13 cellular contexts compared by ENCODE assay signal in the genomic region with DNA sequence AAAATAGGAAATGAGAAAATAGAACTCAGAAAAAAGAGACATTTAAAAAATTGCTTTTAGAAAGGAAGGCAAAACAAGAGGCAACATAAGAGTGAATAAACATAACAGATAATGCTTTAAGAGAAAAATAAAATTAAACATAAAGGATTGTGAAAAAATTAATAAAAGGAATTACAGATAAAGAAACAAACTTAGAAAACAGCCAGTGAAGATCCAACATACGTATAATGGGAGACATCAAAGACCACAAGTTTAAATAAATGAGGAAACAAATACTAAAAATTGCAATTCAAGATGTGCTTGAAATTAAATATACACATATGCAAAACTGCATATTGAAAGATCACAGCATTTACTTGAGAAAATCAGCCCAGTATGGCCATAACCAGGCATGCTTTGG.
A peak's percentile ranks its signal among the peaks of the same experiment; 100 is the strongest.
DNase-seq lines count a peak whose midpoint lies in the region; ATAC-seq and TF ChIP-seq lines count a peak whose summit lies in the region.
"Had no signal": no experiment of that assay in that cellular context is flagged by ENCODE, and none has a peak within 500 bp of the region (broad histone marks: within the 10 kb centered on the region; RNA-seq: fewer than 3 reads in every experiment).

No MANE protein-coding gene starts in this region.

- H3K4me3 ChIP-seq in epithelial cell of proximal tubule (ENCODE audit: low read depth, low read length): no peak overlapping the region
- no peak overlapping the region for H3K4me3 ChIP-seq in aorta (ENCODE audit: low read length in 2 of 2)

- WGBS in aorta, 2 donors: 93 to 97% methylated on average over 1 of the region's 1 CpG

- H3K36me3 ChIP-seq in aorta (ENCODE audit: control insufficient read depth in 1 of 2, insufficient read depth in 2 of 2, low read length in 1 of 2): no peaks in the 10 kb centered on the region

- H3K27ac Mint-ChIP-seq in activated naive CD4-positive, alpha-beta T cell treated with anti-CD3 and anti-CD28 coated beads, Interleukin-2, amount 50 U/mL, for 72 hours: peak overlapping the region in 1 of 2 donors; percentile 85

- no peaks in the 10 kb centered on the region for H3K27me3 ChIP-seq in aorta (ENCODE audit: control insufficient read depth in 1 of 2, insufficient read depth in 2 of 2, low read length in 1 of 2)

- DNase-seq in NCI-H2227 (lab: John Stamatoyannopoulos, UW; ENCODE audit: unreplicated experiment) (peak; percentile 15), NCI-H2227 treated with DMSO at 0.1 percent for 48 hours (lab: John Stamatoyannopoulos, UW) (no peak), NCI-H526 treated with DMSO at 0.1 percent for 48 hours (lab: John Stamatoyannopoulos, UW) (peak; percentile 98), epithelial cell of proximal tubule (ENCODE audit: low read depth) (peak; percentile 29), non-pigmented ciliary epithelial cell (ENCODE audit: low read depth) (peak; percentile 9), aorta (no peak), retina (no peak)
- DNase-seq in activated naive CD4-positive, alpha-beta T cell treated with anti-CD3 and anti-CD28 coated beads, Interleukin-2, amount 50 U/mL, for 72 hours (ENCODE audit: low spot score in 2 of 2): no peak
- DNase-seq: activated CD4-positive, CD25-positive, alpha-beta regulatory T cell; amygdala; DND-41; stimulated activated CD4-positive, alpha-beta T cell treated with anti-CD3 and anti-CD28 coated beads, Interleukin-4, amount 100 ng/mL, for 24 hours; stimulated activated naive CD8-positive, alpha-beta T cell treated with anti-CD3 and anti-CD28 coated beads, Interleukin-15, Interleukin-2, amounts not matched to agents 100 U/mL and 50 U/mL, for 24 hours had no signal

- intact Hi-C loops in aorta (cut with DNase I): no loop called here

- no peak for TF ChIP-seq CTCF in epithelial cell of proximal tubule (conservative IDR thresholded peaks at IDR 0.05; ENCODE audit: low read depth, low read length)

- H3K9me3 ChIP-seq in aorta (ENCODE audit: control insufficient read depth, low read length): peaks cover 2% of the 10 kb centered on the region

- H3K9me3 Mint-ChIP-seq in activated naive CD4-positive, alpha-beta T cell treated with anti-CD3 and anti-CD28 coated beads, Interleukin-2, amount 50 U/mL, for 72 hours: peaks cover 13 to 21% of the 10 kb centered on the region in 2 donors

- no peaks in the 10 kb centered on the region for H3K4me1 ChIP-seq in aorta (ENCODE audit: control insufficient read depth in 1 of 2, insufficient read depth in 2 of 2, low read length in 2 of 2)

- H3K36me3 Mint-ChIP-seq in activated naive CD4-positive, alpha-beta T cell treated with anti-CD3 and anti-CD28 coated beads, Interleukin-2, amount 50 U/mL, for 72 hours: peaks cover 12 to 18% of the 10 kb centered on the region in 2 donors

- H3K27ac ChIP-seq in aorta (ENCODE audit: low read depth in 1 of 2, low read length in 2 of 2): no peak overlapping the region

- no peak for ATAC-seq in activated naive CD4-positive, alpha-beta T cell treated with anti-CD3 and anti-CD28 coated beads, Interleukin-2, amount 50 U/mL, for 72 hours
- no peak for ATAC-seq in aorta (ENCODE audit: low FRiP score)
- ATAC-seq: stimulated activated naive CD8-positive, alpha-beta T cell treated with anti-CD3 and anti-CD28 coated beads, Interleukin-15, Interleukin-2, amounts not matched to agents 100 U/mL and 50 U/mL, for 24 hours had no signal

Comparison
In these comparisons a context has a peak if more than half of its experiments do, and no peak if none do; other contexts are left out.
1. DNase-seq: peak in NCI-H2227 (single experiment), NCI-H526 treated with DMSO at 0.1 percent for 48 hours (single experiment), epithelial cell of proximal tubule (single experiment) and non-pigmented ciliary epithelial cell (single experiment); none in NCI-H2227 treated with DMSO at 0.1 percent for 48 hours (single experiment), activated naive CD4-positive, alpha-beta T cell treated with anti-CD3 and anti-CD28 coated beads, Interleukin-2, amount 50 U/mL, for 72 hours (0 of 2), aorta (0 of 2) and retina (single experiment).